In the genomic region with DNA sequence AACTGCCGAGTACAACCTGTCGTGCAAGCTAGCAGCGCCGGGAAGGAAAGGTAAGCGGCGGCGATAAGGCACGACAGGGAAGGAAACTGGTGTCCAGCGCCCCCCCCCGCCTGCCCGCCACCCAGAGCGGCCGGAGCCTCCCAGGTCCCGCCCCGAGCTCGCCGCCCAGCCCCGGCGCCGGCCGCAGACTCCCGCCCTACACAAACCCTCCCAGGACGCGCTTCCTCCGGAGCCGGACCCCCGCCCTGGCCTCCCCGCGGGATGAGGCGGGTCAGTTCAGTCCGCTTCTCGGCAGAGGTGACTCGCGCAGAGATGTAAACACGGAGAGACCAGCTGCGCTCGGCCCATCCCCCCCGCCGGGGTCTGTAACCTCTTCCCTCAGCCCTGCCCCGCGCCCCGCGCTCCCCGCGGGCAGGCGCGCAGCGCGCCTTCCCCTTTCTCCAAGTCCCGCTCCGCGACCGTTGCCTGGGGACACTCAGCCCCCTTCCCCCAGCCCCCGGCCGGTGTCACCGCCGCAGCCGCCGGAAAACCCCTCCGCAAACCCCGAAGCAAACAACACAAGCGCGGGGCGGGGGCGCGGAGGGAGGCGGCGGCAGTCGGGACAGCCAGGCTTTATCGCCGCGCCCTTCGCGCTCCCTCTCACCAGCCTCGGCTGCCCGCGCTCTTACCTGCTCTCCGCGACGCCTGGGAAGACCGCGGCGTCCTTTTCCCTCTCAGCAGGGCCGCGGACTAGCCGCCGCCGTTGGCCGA, we compare ENCODE assay signal across 8 cellular contexts. TPM values are rescaled to one million over a fixed set of nuclear protein-coding genes. Genes with fewer than 3 reads are reported as not detected.
DNase-seq lines count a peak whose midpoint lies in the region; ATAC-seq and TF ChIP-seq lines count a peak whose summit lies in the region.

No MANE protein-coding gene starts in this region.

- peak overlapping the region; percentile 83 for H4K91ac ChIP-seq in mesenchymal stem cell (ENCODE audit: low read length)

- no peak for DNase-seq in AG04449 (ENCODE audit: low read depth, low spot score)
- DNase-seq in NCI-H82 treated with DMSO at 0.1 percent for 48 hours (lab: John Stamatoyannopoulos, UW; ENCODE audit: unreplicated experiment) = peak; percentile 34
- DNase-seq in activated CD8-positive, alpha-beta memory T cell treated with anti-CD3 and anti-CD28 coated beads for 4 hours (ENCODE audit: low read depth in 2 of 2) = peak; percentile 21 to 31
- peak; percentile 64 to 70 (median 66) for DNase-seq in effector memory CD8-positive, alpha-beta T cell
- DNase-seq in mesenchymal stem cell = peak; percentile 89
- peak; percentile 19 for DNase-seq in stimulated activated CD8-positive, alpha-beta memory T cell treated with anti-CD3 and anti-CD28 coated beads, Interleukin-12 subunit alpha, Interleukin-12 subunit beta, amount 100 ng/mL, for 24 hours (ENCODE audit: extremely low read depth)

- peak; percentile 22 for ATAC-seq in GM18909 (IDR thresholded peaks at IDR 0.05; ENCODE audit: poor library complexity, unreplicated experiment)
- peak; percentile 23 for ATAC-seq in HG03342 (IDR thresholded peaks at IDR 0.05; ENCODE audit: unreplicated experiment)
- peak; percentile 47 for ATAC-seq in effector memory CD8-positive, alpha-beta T cell (replicated peaks)

- no peaks in the 10 kb centered on the region for H3K27me3 Mint-ChIP-seq in effector memory CD8-positive, alpha-beta T cell

- peaks cover 29% of the 10 kb centered on the region for H3K36me3 Mint-ChIP-seq in effector memory CD8-positive, alpha-beta T cell (ENCODE audit: insufficient read depth)

- H3K18ac ChIP-seq in mesenchymal stem cell (ENCODE audit: low read depth in 1 of 2, low read length in 2 of 2) = peak overlapping the region; percentile 97 to 98

- H3K36me3 ChIP-seq in mesenchymal stem cell (ENCODE audit: control insufficient read depth in 1 of 2, insufficient read depth in 2 of 2, low read depth in 1 of 2, low read length in 2 of 2) = no peaks in the 10 kb centered on the region

- peak overlapping the region; percentile 72 for H2AFZ ChIP-seq in mesenchymal stem cell (ENCODE audit: low read depth, low read length)

- no peaks in the 10 kb centered on the region for H3K9me3 ChIP-seq in mesenchymal stem cell (ENCODE audit: control insufficient read depth, low read length)

- POLR2A ChIA-PET in AG04449 (lab: Yijun Ruan, JAX) = interaction anchor here (0.6 to 1.1 kb wide), 5 partner anchors 47 to 94 kb away, joined by 3 to 5 read pairs (median 3); no protein-coding TSS in a partner anchor

- H3K9me3 Mint-ChIP-seq in effector memory CD8-positive, alpha-beta T cell = no peaks in the 10 kb centered on the region

- under 1% methylated on average over 65 of the region's 89 CpGs for WGBS in mesenchymal stem cell

- H3K4me2 ChIP-seq in mesenchymal stem cell (ENCODE audit: low read length, poor library complexity, severe bottlenecking) = peak overlapping the region; percentile 58

- peak overlapping the region in 1 of 2 experiments; percentile 72 for H3K23ac ChIP-seq in mesenchymal stem cell (ENCODE audit: low read length in 2 of 2)

- no peak overlapping the region for H2AK5ac ChIP-seq in mesenchymal stem cell (ENCODE audit: low read length, severe bottlenecking)

- peak overlapping the region; percentile 90 to 91 for H3K4me3 Mint-ChIP-seq in effector memory CD8-positive, alpha-beta T cell

- CTCF ChIA-PET in AG04449 (lab: Yijun Ruan, JAX) = interaction anchor here (0.9 to 4.1 kb wide), 7 partner anchors 9 to 281 kb away, joined by 3 to 22 read pairs (median 6); no protein-coding TSS in a partner anchor

- TF ChIP-seq CTCF in AG04449 (IDR thresholded peaks at IDR 0.05; ENCODE audit: insufficient read depth, low read length, missing control alignments) = no peak

- H2BK5ac ChIP-seq in mesenchymal stem cell (ENCODE audit: low read depth, low read length, poor library complexity, severe bottlenecking) = peak overlapping the region; percentile 89

- no peaks in the 10 kb centered on the region for H3K4me1 ChIP-seq in mesenchymal stem cell (ENCODE audit: control insufficient read depth, insufficient read depth, low read depth, low read length)

- peak overlapping the region; percentile 86 for H3K4me3 ChIP-seq in AG04449 (ENCODE audit: low read depth, low read length)
- H3K4me3 ChIP-seq in mesenchymal stem cell (ENCODE audit: insufficient read depth in 1 of 2, low read depth in 1 of 2, low read length in 2 of 2) = peak overlapping the region; percentile 88 to 97

- peak overlapping the region; percentile 49 for H3K27ac ChIP-seq in mesenchymal stem cell (ENCODE audit: low read length, poor library complexity, severe bottlenecking)

- peak overlapping the region in 1 of 2 experiments; percentile 92 for H2BK12ac ChIP-seq in mesenchymal stem cell (ENCODE audit: low read length in 2 of 2)

- H3K4ac ChIP-seq in mesenchymal stem cell (ENCODE audit: low read depth in 1 of 2, low read length in 2 of 2) = peak overlapping the region in 1 of 2 experiments; percentile 95

- H3K27ac Mint-ChIP-seq in effector memory CD8-positive, alpha-beta T cell = peak overlapping the region; percentile 93 to 95

- peak overlapping the region; percentile 98 for H2BK120ac ChIP-seq in mesenchymal stem cell (ENCODE audit: low read depth, low read length)

- peak overlapping the region; percentile 80 for H4K8ac ChIP-seq in mesenchymal stem cell (ENCODE audit: low read length)

- H2BK15ac ChIP-seq in mesenchymal stem cell (ENCODE audit: low read depth, poor library complexity, severe bottlenecking) = peak overlapping the region; percentile 99

- no peaks in the 10 kb centered on the region for H3K79me1 ChIP-seq in mesenchymal stem cell (replicated peaks; ENCODE audit: low read length, poor library complexity, severe bottlenecking)

- peak overlapping the region; percentile 90 for H3K9ac ChIP-seq in mesenchymal stem cell (ENCODE audit: low read length)

- H3K4me1 Mint-ChIP-seq in effector memory CD8-positive, alpha-beta T cell (ENCODE audit: low read depth in 2 of 2) = peaks cover 14 to 15% of the 10 kb centered on the region in 2 donors

- H3K14ac ChIP-seq in mesenchymal stem cell (ENCODE audit: low read length in 2 of 2) = peak overlapping the region; percentile 86 to 96

- H3K27me3 ChIP-seq in mesenchymal stem cell (ENCODE audit: control insufficient read depth in 1 of 2, insufficient read depth in 1 of 2, low read length in 2 of 2) = no peaks in the 10 kb centered on the region

RNA-seq across cellular contexts. Expression of gene ELF2, which starts 0.5 kb away (rescaled TPM):
- 20.6 TPM for polyA plus RNA-seq in mesenchymal stem cell (2013, experiment 1 of 2)
- polyA plus RNA-seq in mesenchymal stem cell (2013, experiment 2 of 2) = 21.3 TPM
